27 cellular contexts compared by ENCODE assay signal in genomic region chr3:76264496-76264895, GRCh38.
"Had no signal": no experiment of that assay in that cellular context is flagged by ENCODE, and none has a peak within 500 bp of the region (broad histone marks: within the 10 kb centered on the region; RNA-seq: fewer than 3 reads in every experiment).

No MANE protein-coding gene starts in this region.

- H3K4me1 ChIP-seq: ascending aorta had no signal

- H3K9me3 ChIP-seq: ascending aorta had no signal

- H3K27me3 ChIP-seq: ascending aorta, cardiac muscle cell had no signal

- H3K27ac ChIP-seq: ascending aorta, cardiac muscle cell, VCaP had no signal

- H3K36me3 ChIP-seq: ascending aorta, cardiac muscle cell had no signal

- DNase-seq: activated B cell treated with CpG ODN at 0.5 μM for 24 hours; activated CD4-positive, alpha-beta memory T cell treated with anti-CD3 and anti-CD28 coated beads, Interleukin-2, amount 10 ng/mL, durations not matched to agents 7 days and 5 days; activated CD4-positive, alpha-beta T cell treated with anti-CD3 and anti-CD28 coated beads for 48 hours; activated CD4-positive, alpha-beta T cell treated with anti-CD3 and anti-CD28 coated beads, Interleukin-2, amount 10 ng/mL, durations not matched to agents 7 days and 5 days; activated CD4-positive, alpha-beta T cell treated with anti-CD3 and anti-CD28 coated beads, Interleukin-2, amount 50 U/mL, for 48 hours; activated CD4-positive, CD25-positive, alpha-beta regulatory T cell treated with anti-CD3 and anti-CD28 coated beads, Interleukin-2, amount 50 U/mL, for 72 hours; activated CD8-positive, alpha-beta memory T cell treated with anti-CD3 and anti-CD28 coated beads for 24 hours; activated CD8-positive, alpha-beta memory T cell treated with anti-CD3 and anti-CD28 coated beads, Interleukin-2, amount 10 ng/mL, durations not matched to agents 7 days and 5 days; activated CD8-positive, alpha-beta memory T cell treated with anti-CD3 and anti-CD28 coated beads, Interleukin-2, amount 50 U/mL, for 48 hours; activated CD8-positive, alpha-beta T cell treated with anti-CD3 and anti-CD28 coated beads, Interleukin-2, amount 10 ng/mL, durations not matched to agents 7 days and 5 days; activated effector memory CD4-positive, alpha-beta T cell treated with Interleukin-2 at 50 U/mL for 16 hours; activated gamma-delta T cell; activated naive CD4-positive, alpha-beta T cell treated with anti-CD3 and anti-CD28 coated beads, Interleukin-2, amount 10 ng/mL, durations not matched to agents 7 days and 5 days; activated naive CD4-positive, alpha-beta T cell treated with Interleukin-2 at 50 U/mL for 16 hours; activated naive CD8-positive, alpha-beta T cell treated with anti-CD3 and anti-CD28 coated beads, Interleukin-2, amount 10 ng/mL, durations not matched to agents 7 days and 5 days; activated naive CD8-positive, alpha-beta T cell treated with anti-CD3 and anti-CD28 coated beads, Interleukin-2, amount 50 U/mL, for 24 hours; activated T-cell treated with anti-CD3 and anti-CD28 coated beads, Interleukin-2, amount 50 U/mL, for 24 hours; activated T-cell treated with anti-CD3 and anti-CD28 coated beads, Interleukin-2, amount 50 U/mL, for 48 hours; amygdala; anterior cingulate cortex; caudate nucleus; cerebellar nuclear complex; T-helper 2 cell; T-helper 9 cell had no signal

- H3K4me3 ChIP-seq: ascending aorta, cardiac muscle cell had no signal

- ATAC-seq: activated CD8-positive, alpha-beta memory T cell treated with anti-CD3 and anti-CD28 coated beads, Interleukin-2, amount 10 ng/mL, durations not matched to agents 7 days and 5 days; activated CD8-positive, alpha-beta T cell treated with anti-CD3 and anti-CD28 coated beads, Interleukin-2, amount 10 ng/mL, durations not matched to agents 7 days and 5 days; activated naive CD8-positive, alpha-beta T cell treated with anti-CD3 and anti-CD28 coated beads, Interleukin-2, amount 50 U/mL, for 24 hours had no signal
